In the genomic region with DNA sequence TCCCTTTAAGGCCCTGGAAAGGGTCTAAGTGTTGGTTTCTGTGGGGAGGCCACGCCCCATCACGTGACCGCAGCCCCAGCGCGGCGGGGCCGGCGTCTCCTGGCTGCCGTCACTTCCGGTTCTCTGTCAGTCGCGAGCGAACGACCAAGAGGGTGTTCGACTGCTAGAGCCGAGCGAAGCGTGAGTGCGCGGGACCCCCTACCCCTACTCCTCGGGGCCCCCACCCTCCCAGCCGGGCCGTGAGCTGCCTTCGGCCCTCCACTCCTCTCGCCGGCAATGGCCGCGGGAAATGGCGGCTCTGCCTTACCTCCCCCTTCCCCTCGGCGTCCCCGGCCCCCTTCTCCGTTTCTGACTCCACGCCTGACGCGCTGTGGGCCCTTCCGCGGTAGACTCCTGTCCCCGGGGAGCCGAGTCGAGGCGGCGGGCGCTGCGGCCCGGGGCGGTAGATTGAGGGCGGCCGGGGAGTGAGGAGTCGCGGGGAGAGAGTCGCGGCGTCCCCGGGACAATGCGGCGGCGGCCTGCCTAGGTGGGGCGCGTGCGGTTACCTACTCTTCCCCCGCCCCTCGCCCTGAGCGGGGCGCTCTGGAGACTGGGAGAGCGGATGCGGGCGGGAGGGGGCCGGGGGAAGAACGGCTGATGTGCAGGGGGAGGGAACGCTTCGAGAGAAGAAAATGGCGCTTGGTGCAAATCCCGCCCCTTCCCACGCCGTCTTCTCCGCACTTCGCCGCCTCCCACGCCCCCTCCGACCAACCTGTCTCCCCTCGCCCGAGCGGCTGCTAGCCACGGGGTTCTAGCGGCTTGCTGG, we compare ENCODE assay signal across 8 cellular contexts. TPM values are rescaled to one million over a fixed set of nuclear protein-coding genes. Genes with fewer than 3 reads are reported as not detected.
DNase-seq lines count a peak whose midpoint lies in the region; ATAC-seq and TF ChIP-seq lines count a peak whose summit lies in the region.

A gene (plus strand): TSS at position 112 of the 805 bp plus-strand sequence. CDS start 2,956 bp downstream, outside the sequence.

- peak within 1 kb of the TSS; percentile 88 for H3K9ac ChIP-seq in mammary epithelial cell (ENCODE audit: insufficient read depth, low read length)

- peak within 1 kb of the TSS; percentile 93 for H3K4me2 ChIP-seq in mammary epithelial cell (ENCODE audit: insufficient read depth, low read depth, low read length)

- H3K36me3 ChIP-seq in WERI-Rb-1 (peaks cover 34% of the 10 kb centered on the region), mammary epithelial cell (ENCODE audit: insufficient read depth, low read length) (peaks cover 13% of the 10 kb centered on the region)

- POLR2A ChIA-PET in AG04449 (lab: Yijun Ruan, JAX): interaction anchor here (0.9 to 1.7 kb wide), 2 partner anchors 78 to 81 kb away, joined by 3 to 6 read pairs; no protein-coding TSS in a partner anchor

- H3K27me3 ChIP-seq in WERI-Rb-1 (ENCODE audit: insufficient read depth, low read depth, severe bottlenecking) (no peaks in the 10 kb centered on the region), mammary epithelial cell (ENCODE audit: insufficient read depth, low read length) (no peaks in the 10 kb centered on the region)

- peaks cover 20% of the 10 kb centered on the region for H3K4me1 ChIP-seq in mammary epithelial cell (ENCODE audit: insufficient read depth, low read length)

- 2% methylated on average over 9 of the region's 86 CpGs for WGBS in mammary epithelial cell (ENCODE audit: low coverage, missing lambda C conversion rate)

- peak; percentile 59 for ATAC-seq in GM18907 (IDR thresholded peaks at IDR 0.05; ENCODE audit: unreplicated experiment)
- ATAC-seq in HG03159 (IDR thresholded peaks at IDR 0.05; ENCODE audit: unreplicated experiment): peak; percentile 52

- H3K27ac ChIP-seq in WERI-Rb-1 (peak within 1 kb of the TSS; percentile 98), mammary epithelial cell (ENCODE audit: insufficient read depth, low read depth, low read length) (peak within 1 kb of the TSS; percentile 81)

- dilution Hi-C loops in mammary epithelial cell (cut with HindIII; ENCODE audit: low sequenced_read_pairs): no loop called here

- no TSS peak for BruUV-seq in mammary epithelial cell (replicated peaks; lab: Mats Ljungman, UMichigan)

- DNase-seq in AG04449 (ENCODE audit: low read depth, low spot score) (peak; percentile 24), NCI-H2227 (lab: John Stamatoyannopoulos, UW; ENCODE audit: unreplicated experiment) (peak; percentile 97), WERI-Rb-1 (peak; percentile 95), mammary epithelial cell (peak; percentile 85), iPS-NIHi7 (ENCODE audit: extremely low spot score) (peak; percentile 93), smooth muscle cell of the brain vasculature (ENCODE audit: low read depth, low spot score) (peak; percentile 77)

- intact Hi-C loops in mammary epithelial cell (cut with micrococcal nuclease): loop anchor here (5.0 kb wide), 1 partner anchor 193 kb away; no protein-coding TSS in a partner anchor

- peak within 1 kb of the TSS; percentile 90 for H3K4me3 ChIP-seq in AG04449 (ENCODE audit: low read depth, low read length)
- H3K4me3 ChIP-seq in WERI-Rb-1 (ENCODE audit: low read depth, low read length): peak within 1 kb of the TSS; percentile 80
- peak within 1 kb of the TSS; percentile 89 to 97 (median 93) for H3K4me3 ChIP-seq in mammary epithelial cell (replicated peaks in 1 of 3; ENCODE audit: insufficient read depth in 1 of 3, low read depth in 2 of 3, low read length in 3 of 3)

- H4K20me1 ChIP-seq in mammary epithelial cell (ENCODE audit: insufficient read depth, low read length): no peaks in the 10 kb centered on the region

- H2AFZ ChIP-seq in mammary epithelial cell (ENCODE audit: low read depth, low read length): peak within 1 kb of the TSS; percentile 85

- in situ Hi-C loops in mammary epithelial cell (cut with MboI; ENCODE audit: low sequenced_read_pairs in 2 of 2): loop anchor here in 1 of 2 donors (10.0 kb wide), 1 partner anchor 101 kb away; no protein-coding TSS in a partner anchor

- H3K9me3 ChIP-seq in WERI-Rb-1 (ENCODE audit: severe bottlenecking) (no peaks in the 10 kb centered on the region), mammary epithelial cell (replicated peaks; ENCODE audit: insufficient read depth, low read length) (no peaks in the 10 kb centered on the region)

- CTCF ChIA-PET in AG04449 (lab: Yijun Ruan, JAX) (interaction anchor here (0.9 to 16.5 kb wide), 3 partner anchors 98 to 168 kb away, joined by 3 to 449 read pairs (median 3); no protein-coding TSS in a partner anchor), mammary epithelial cell (lab: Charles Lee; ENCODE audit: low non-redundant PET) (no interaction called here)

- TF ChIP-seq CTCF in AG04449 (IDR thresholded peaks at IDR 0.05; ENCODE audit: insufficient read depth, low read length, missing control alignments) (peak; percentile 3), WERI-Rb-1 (IDR thresholded peaks at IDR 0.05; ENCODE audit: low read depth, low read length) (0 out of 2 replicates have a peak, but pooled peaks have one; percentile 6), mammary epithelial cell (conservative IDR thresholded peaks at IDR 0.05 in 1 of 2, IDR thresholded peaks at IDR 0.05 in 1 of 2; ENCODE audit: extremely low read depth in 1 of 2, insufficient read depth in 1 of 2, low read depth in 1 of 2, low read length in 2 of 2) (peak in 1 of 2 donors; percentile 19)

- peaks cover 48% of the 10 kb centered on the region for H3K79me2 ChIP-seq in mammary epithelial cell (ENCODE audit: insufficient read depth, low read length)

RNA-seq across cellular contexts. Expression of the gene that starts here (rescaled TPM):
- 100 to 1,000 TPM; 109 to 231 TPM for total RNA-seq in mammary epithelial cell
- polyA plus RNA-seq in mammary epithelial cell: 66.8 TPM
- polyA minus RNA-seq in mammary epithelial cell: 10.7 TPM

Comparison
In these comparisons a context has a peak if more than half of its experiments do, and no peak if none do; other contexts are left out.
1. Peak in every context shown above with its lines: DNase-seq, ATAC-seq, H3K4me3 ChIP-seq and H3K27ac ChIP-seq.
2. DNase-seq: peak in every context shown above with its lines; median percentile 97 in NCI-H2227; 95 in WERI-Rb-1; 93 in iPS-NIHi7; 85 in mammary epithelial cell; 77 in smooth muscle cell of the brain vasculature; 24 in AG04449.